In the genomic region with DNA sequence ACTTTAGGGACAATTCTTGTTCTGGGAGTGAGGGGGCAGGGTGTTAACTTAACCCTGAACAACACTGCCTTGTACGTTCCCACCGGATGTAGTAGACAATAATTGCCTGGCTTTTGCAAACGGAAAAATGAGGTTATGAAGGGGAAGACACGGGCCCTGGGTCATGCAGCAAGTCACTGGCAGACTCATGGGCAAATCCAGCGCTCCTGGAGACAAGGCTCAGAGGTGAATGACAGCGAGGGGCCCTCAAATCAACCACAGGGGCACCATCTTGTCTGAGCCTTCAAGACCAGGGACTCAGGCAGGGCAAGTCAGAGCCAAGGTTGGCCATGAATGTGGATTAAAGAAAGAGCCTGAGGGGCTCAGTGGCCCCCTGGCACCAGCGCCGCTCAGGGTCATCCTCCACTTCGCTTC, we compare ENCODE assay signal across 8 cellular contexts. TPM values are rescaled to one million over a fixed set of nuclear protein-coding genes. Genes with fewer than 3 reads are reported as not detected.
DNase-seq lines count a peak whose midpoint lies in the region; ATAC-seq and TF ChIP-seq lines count a peak whose summit lies in the region.

No MANE protein-coding gene starts in this region.

- intact Hi-C loops in breast epithelium (cut with DNase I; ENCODE audit: low total_unique reads): no loop called here

- H3K36me3 ChIP-seq in suprapubic skin (no peaks in the 10 kb centered on the region), breast epithelium (no peaks in the 10 kb centered on the region)

- no peak for TF ChIP-seq EP300 in suprapubic skin (IDR thresholded peaks at IDR 0.05)

- no peaks in the 10 kb centered on the region for H3K9me3 ChIP-seq in suprapubic skin
- H3K9me3 ChIP-seq in breast epithelium: no peaks in the 10 kb centered on the region

- POLR2A ChIA-PET in activated CD8-positive, alpha-beta T cell treated with anti-CD3 and anti-CD28 coated beads, Interleukin-2, amount 10 ng/mL, durations not matched to agents 7 days and 5 days (lab: Charles Lee): interaction anchor here (0.9 to 4.7 kb wide), 6 partner anchors 10 to 62 kb away, joined by 4 to 29 read pairs (median 9); no protein-coding TSS in a partner anchor

- H3K36me3 Mint-ChIP-seq in activated CD8-positive, alpha-beta T cell treated with anti-CD3 and anti-CD28 coated beads, Interleukin-2, amount 10 ng/mL, durations not matched to agents 7 days and 5 days (ENCODE audit: low read depth): peaks cover 47% of the 10 kb centered on the region

- TF ChIP-seq CTCF in suprapubic skin (IDR thresholded peaks at IDR 0.05) (no peak), breast epithelium (IDR thresholded peaks at IDR 0.05) (no peak)

- TF ChIP-seq POLR2A in suprapubic skin (IDR thresholded peaks at IDR 0.05) (no peak), breast epithelium (IDR thresholded peaks at IDR 0.05) (no peak)

- CTCF ChIA-PET in activated CD8-positive, alpha-beta T cell treated with anti-CD3 and anti-CD28 coated beads, Interleukin-2, amount 10 ng/mL, durations not matched to agents 7 days and 5 days (lab: Charles Lee): interaction anchor here (0.9 to 3.1 kb wide), 6 partner anchors 11 to 211 kb away, joined by 3 to 22 read pairs (median 4); no protein-coding TSS in a partner anchor

- H3K27me3 ChIP-seq in suprapubic skin (no peaks in the 10 kb centered on the region), breast epithelium (no peaks in the 10 kb centered on the region)

- ATAC-seq in activated CD8-positive, alpha-beta T cell treated with anti-CD3 and anti-CD28 coated beads, Interleukin-2, amount 10 ng/mL, durations not matched to agents 7 days and 5 days: peak; percentile 8
- ATAC-seq in HG03442 (IDR thresholded peaks at IDR 0.05; ENCODE audit: unreplicated experiment) (no peak), GM19324 (IDR thresholded peaks at IDR 0.05; ENCODE audit: low FRiP score, unreplicated experiment) (no peak)

- H3K9me3 Mint-ChIP-seq in activated CD8-positive, alpha-beta T cell treated with anti-CD3 and anti-CD28 coated beads, Interleukin-2, amount 10 ng/mL, durations not matched to agents 7 days and 5 days (ENCODE audit: insufficient read depth): peaks cover 5% of the 10 kb centered on the region

- H3K27ac Mint-ChIP-seq in activated CD8-positive, alpha-beta T cell treated with anti-CD3 and anti-CD28 coated beads, Interleukin-2, amount 10 ng/mL, durations not matched to agents 7 days and 5 days: peak overlapping the region; percentile 91

- 85% methylated on average over 6 of the region's 9 CpGs for WGBS in suprapubic skin

- H3K4me1 ChIP-seq in suprapubic skin: peaks cover 48% of the 10 kb centered on the region
- peaks cover 6 to 8% of the 10 kb centered on the region in 2 donors for H3K4me1 ChIP-seq in breast epithelium

- DNase-seq in activated T-cell treated with anti-CD3 and anti-CD28 coated beads for 24 hours (ENCODE audit: low read depth) (peak; percentile 26), activated T-cell treated with anti-CD3 and anti-CD28 coated beads for 4 hours (no peak), kidney tubule cell (ENCODE audit: low spot score) (peak; percentile 48), suprapubic skin (ENCODE audit: low spot score in 2 of 2) (no peak), breast epithelium (ENCODE audit: low spot score in 2 of 2) (no peak)
- peak; percentile 50 for DNase-seq in activated CD8-positive, alpha-beta T cell treated with anti-CD3 and anti-CD28 coated beads, Interleukin-2, amount 10 ng/mL, durations not matched to agents 7 days and 5 days

- no peak overlapping the region for H3K4me3 ChIP-seq in suprapubic skin
- peak overlapping the region in 1 of 3 donors; percentile 96 for H3K4me3 ChIP-seq in breast epithelium

- H3K27ac ChIP-seq in suprapubic skin (peak overlapping the region; percentile 83), breast epithelium (peak overlapping the region in 1 of 2 donors; percentile 80)

- peaks cover 8% of the 10 kb centered on the region for H3K27me3 Mint-ChIP-seq in activated CD8-positive, alpha-beta T cell treated with anti-CD3 and anti-CD28 coated beads, Interleukin-2, amount 10 ng/mL, durations not matched to agents 7 days and 5 days (ENCODE audit: low read depth)

- H3K4me1 Mint-ChIP-seq in activated CD8-positive, alpha-beta T cell treated with anti-CD3 and anti-CD28 coated beads, Interleukin-2, amount 10 ng/mL, durations not matched to agents 7 days and 5 days (ENCODE audit: low read depth): peaks cover 79% of the 10 kb centered on the region

- peak overlapping the region; percentile 96 for H3K4me3 Mint-ChIP-seq in activated CD8-positive, alpha-beta T cell treated with anti-CD3 and anti-CD28 coated beads, Interleukin-2, amount 10 ng/mL, durations not matched to agents 7 days and 5 days

RNA-seq across cellular contexts. Expression of a gene that starts 2.8 kb away (rescaled TPM):
- total RNA-seq in activated CD8-positive, alpha-beta T cell treated with anti-CD3 and anti-CD28 coated beads, Interleukin-2, amount 10 ng/mL, durations not matched to agents 7 days and 5 days: 10 to 100 TPM; 36.9 to 39.3 TPM
- total RNA-seq in suprapubic skin (10 to 100 TPM; 15.3 to 37.1 (median 16.4) TPM), breast epithelium (10 to 100 TPM; 14.2 to 54.9 (median 31.5) TPM)

RNA-seq across cellular contexts. Expression of a gene that starts 49.4 kb away (rescaled TPM):
- not detected for total RNA-seq in activated CD8-positive, alpha-beta T cell treated with anti-CD3 and anti-CD28 coated beads, Interleukin-2, amount 10 ng/mL, durations not matched to agents 7 days and 5 days
- total RNA-seq in suprapubic skin: not detected
- not detected for total RNA-seq in breast epithelium

Comparison
In these comparisons a context has a peak if more than half of its experiments do, and no peak if none do; other contexts are left out.
1. DNase-seq: peak in activated T-cell treated with anti-CD3 and anti-CD28 coated beads for 24 hours (single experiment), activated CD8-positive, alpha-beta T cell treated with anti-CD3 and anti-CD28 coated beads, Interleukin-2, amount 10 ng/mL, durations not matched to agents 7 days and 5 days (single experiment) and kidney tubule cell (single experiment); none in activated T-cell treated with anti-CD3 and anti-CD28 coated beads for 4 hours (single experiment), suprapubic skin (0 of 2) and breast epithelium (0 of 2).